Comparison of ENCODE assay signal across 23 cellular contexts in the genomic region with DNA sequence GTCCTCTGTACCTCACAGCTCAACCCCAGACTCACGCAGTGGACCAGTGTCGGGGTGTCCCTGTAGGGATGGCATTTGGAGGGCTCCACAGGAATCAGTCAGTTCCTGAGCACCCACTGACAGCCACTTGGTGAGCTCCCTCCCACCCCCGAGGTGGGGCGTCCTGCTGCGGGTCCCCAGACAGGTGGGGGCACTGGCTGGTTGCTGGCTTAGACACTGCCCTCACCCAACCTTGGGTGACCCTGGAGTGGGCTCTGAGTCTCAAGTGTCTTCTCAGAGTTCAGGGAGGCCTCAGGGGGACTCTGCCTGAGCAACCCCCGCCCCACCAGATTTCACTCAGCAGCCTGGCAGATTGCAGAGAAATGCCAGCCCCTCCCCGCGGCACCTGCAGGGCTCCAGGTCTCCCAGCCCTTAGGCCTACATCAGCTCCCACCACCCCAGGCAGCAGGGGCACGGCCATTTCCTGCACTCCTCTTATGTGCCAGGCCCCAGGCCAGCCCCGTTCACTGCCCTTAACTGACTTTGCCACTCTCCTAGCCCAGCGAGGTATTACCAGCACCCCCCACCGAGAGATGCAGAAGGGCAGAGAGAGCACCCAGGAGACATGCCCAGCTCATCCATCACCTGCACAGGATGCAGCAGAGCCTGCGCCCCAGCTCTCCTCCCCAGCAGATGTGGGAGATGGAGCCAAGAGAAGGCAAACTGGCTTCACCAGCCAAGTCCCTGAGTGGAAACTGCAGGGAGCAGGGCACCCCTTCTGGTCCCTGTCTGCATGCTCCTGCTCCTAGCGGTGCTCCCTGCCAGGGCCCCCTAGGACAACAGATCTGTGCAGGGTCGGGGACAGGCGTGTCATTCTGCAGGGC. TPM values are rescaled to one million over a fixed set of nuclear protein-coding genes. Genes with fewer than 3 reads are reported as not detected.
DNase-seq lines count a peak whose midpoint lies in the region; ATAC-seq and TF ChIP-seq lines count a peak whose summit lies in the region.
"Had no signal": no experiment of that assay in that cellular context is flagged by ENCODE, and none has a peak within 500 bp of the region (broad histone marks: within the 10 kb centered on the region; RNA-seq: fewer than 3 reads in every experiment).

No MANE protein-coding gene starts in this region.

- WGBS in endodermal cell (ENCODE audit: insufficient coverage in 1 of 2, insufficient read length in 1 of 2), 2 experiments, result 94 to 96% methylated on average over 11 to 16 of the region's 16 CpGs

- peaks cover 18% of the 10 kb centered on the region for H4K20me1 ChIP-seq in osteoblast (ENCODE audit: insufficient read depth, low read length)

- no peak overlapping the region for H3K27ac Mint-ChIP-seq in activated CD8-positive, alpha-beta T cell treated with anti-CD3 and anti-CD28 coated beads for 36 hours
- no peak overlapping the region for H3K27ac Mint-ChIP-seq in activated CD8-positive, alpha-beta T cell treated with anti-CD3 and anti-CD28 coated beads, Interleukin-2, amount 10 ng/mL, durations not matched to agents 7 days and 5 days
- peak overlapping the region in 5 of 8 donors; percentile 33 to 85 (median 57) for H3K27ac Mint-ChIP-seq in CD8-positive, alpha-beta memory T cell
- H3K27ac Mint-ChIP-seq in endodermal cell, result no peak overlapping the region
- H3K27ac Mint-ChIP-seq: activated CD4-positive, alpha-beta memory T cell treated with anti-CD3 and anti-CD28 coated beads for 36 hours; stimulated activated naive CD8-positive, alpha-beta T cell treated with anti-CD3 and anti-CD28 coated beads, Interleukin-15, Interleukin-2, amounts not matched to agents 100 ng/mL and 50 ng/mL, for 24 hours had no signal

- H3K4me3 Mint-ChIP-seq in activated CD8-positive, alpha-beta T cell treated with anti-CD3 and anti-CD28 coated beads for 36 hours, result peak overlapping the region; percentile 74
- no peak overlapping the region for H3K4me3 Mint-ChIP-seq in activated CD8-positive, alpha-beta T cell treated with anti-CD3 and anti-CD28 coated beads, Interleukin-2, amount 10 ng/mL, durations not matched to agents 7 days and 5 days
- peak overlapping the region; percentile 82 to 91 (median 85) for H3K4me3 Mint-ChIP-seq in CD8-positive, alpha-beta memory T cell
- H3K4me3 Mint-ChIP-seq in endodermal cell, result peak overlapping the region; percentile 70

- H2AFZ ChIP-seq in osteoblast (ENCODE audit: low read length), result no peak overlapping the region

- no peak for DNase-seq in activated CD8-positive, alpha-beta T cell treated with anti-CD3 and anti-CD28 coated beads for 36 hours
- no peak for DNase-seq in activated CD8-positive, alpha-beta T cell treated with anti-CD3 and anti-CD28 coated beads, Interleukin-2, amount 10 ng/mL, durations not matched to agents 7 days and 5 days
- DNase-seq in CD8-positive, alpha-beta memory T cell, result no peak
- DNase-seq in endodermal cell (no peak), osteoblast (ENCODE audit: insufficient read length, low spot score, missing footprints) (peak; percentile 36)
- DNase-seq: activated CD4-positive, alpha-beta memory T cell treated with anti-CD3 and anti-CD28 coated beads for 36 hours; DMS79; heart left ventricle; left ventricle myocardium superior; NCI-H1694; NCI-H226; NCI-H82; OCI-M1; SHP77 treated with DMSO at 0.1 percent for 48 hours; stimulated activated CD4-positive, alpha-beta T cell treated with anti-CD3 and anti-CD28 coated beads, Interleukin-1b, Interleukin-23, amount 100 ng/mL, for 48 hours; transverse colon had no signal

- H3K4me3 ChIP-seq in CD8-positive, alpha-beta memory T cell (ENCODE audit: low read length), result no peak overlapping the region
- H3K4me3 ChIP-seq in endodermal cell (ENCODE audit: low read length), result no peak overlapping the region
- H3K4me3 ChIP-seq in osteoblast (ENCODE audit: insufficient read depth, low read length), result no peak overlapping the region
- H3K4me3 ChIP-seq: K562 had no signal

- POLR2A ChIA-PET in activated CD8-positive, alpha-beta T cell treated with anti-CD3 and anti-CD28 coated beads for 36 hours (lab: Charles Lee), result interaction anchor here (0.8 to 1.6 kb wide), 5 partner anchors 25 to 51 kb away, joined by 3 to 4 read pairs (median 4); no protein-coding TSS in a partner anchor
- POLR2A ChIA-PET in activated CD8-positive, alpha-beta T cell treated with anti-CD3 and anti-CD28 coated beads, Interleukin-2, amount 10 ng/mL, durations not matched to agents 7 days and 5 days (lab: Charles Lee), result no interaction called here
- POLR2A ChIA-PET in CD8-positive, alpha-beta memory T cell (lab: Charles Lee), result interaction anchor here (0.6 kb wide), 1 partner anchor 34 kb away, joined by 3 read pairs; no protein-coding TSS in a partner anchor

- H3K4me2 ChIP-seq in osteoblast (ENCODE audit: insufficient read depth, low read length), result no peak overlapping the region

- ATAC-seq in activated CD8-positive, alpha-beta T cell treated with anti-CD3 and anti-CD28 coated beads for 36 hours, result no peak
- no peak for ATAC-seq in activated CD8-positive, alpha-beta T cell treated with anti-CD3 and anti-CD28 coated beads, Interleukin-2, amount 10 ng/mL, durations not matched to agents 7 days and 5 days
- no peak for ATAC-seq in SK-N-SH treated with all-trans-retinoic acid at 6 μM for 48 hours
- no peak for ATAC-seq in HG02623 (IDR thresholded peaks at IDR 0.05; ENCODE audit: unreplicated experiment)
- ATAC-seq in GM21367 (IDR thresholded peaks at IDR 0.05; ENCODE audit: unreplicated experiment), result no peak
- ATAC-seq: heart left ventricle, K562, left ventricle myocardium superior had no signal

- CTCF ChIA-PET in activated CD8-positive, alpha-beta T cell treated with anti-CD3 and anti-CD28 coated beads for 36 hours (lab: Charles Lee), result interaction anchor here (1.2 to 1.3 kb wide), 2 partner anchors 19 to 31 kb away, joined by 3 to 6 read pairs; no protein-coding TSS in a partner anchor
- CTCF ChIA-PET in activated CD8-positive, alpha-beta T cell treated with anti-CD3 and anti-CD28 coated beads, Interleukin-2, amount 10 ng/mL, durations not matched to agents 7 days and 5 days (lab: Charles Lee), result interaction anchor here (1.1 to 1.7 kb wide), 3 partner anchors 20 to 31 kb away, joined by 3 to 4 read pairs (median 3); no protein-coding TSS in a partner anchor
- CTCF ChIA-PET in CD8-positive, alpha-beta memory T cell (lab: Charles Lee), result interaction anchor here (3.3 to 6.7 kb wide), 2 partner anchors 20 to 31 kb away, joined by 18 to 26 read pairs; no protein-coding TSS in a partner anchor

- H3K9ac ChIP-seq in endodermal cell (ENCODE audit: extremely low read depth, low read length, poor library complexity, severe bottlenecking), result no peak overlapping the region

- intact Hi-C loops in activated CD8-positive, alpha-beta T cell treated with anti-CD3 and anti-CD28 coated beads for 36 hours (cut with micrococcal nuclease), result no loop called here

- H3K79me2 ChIP-seq in osteoblast (ENCODE audit: insufficient read depth, low read length), result peaks cover 31% of the 10 kb centered on the region

- H3K9me3 Mint-ChIP-seq in activated CD8-positive, alpha-beta T cell treated with anti-CD3 and anti-CD28 coated beads for 36 hours, result no peaks in the 10 kb centered on the region
- H3K9me3 Mint-ChIP-seq in activated CD8-positive, alpha-beta T cell treated with anti-CD3 and anti-CD28 coated beads, Interleukin-2, amount 10 ng/mL, durations not matched to agents 7 days and 5 days (ENCODE audit: insufficient read depth), result no peaks in the 10 kb centered on the region
- no peaks in the 10 kb centered on the region for H3K9me3 Mint-ChIP-seq in CD8-positive, alpha-beta memory T cell
- H3K9me3 Mint-ChIP-seq in endodermal cell, result no peaks in the 10 kb centered on the region
- H3K9me3 Mint-ChIP-seq: activated CD4-positive, alpha-beta memory T cell treated with anti-CD3 and anti-CD28 coated beads for 36 hours; stimulated activated naive CD8-positive, alpha-beta T cell treated with anti-CD3 and anti-CD28 coated beads, Interleukin-15, Interleukin-2, amounts not matched to agents 100 ng/mL and 50 ng/mL, for 24 hours had no signal

- H3K4me1 Mint-ChIP-seq in activated CD8-positive, alpha-beta T cell treated with anti-CD3 and anti-CD28 coated beads for 36 hours (ENCODE audit: low read depth), result peaks cover 44% of the 10 kb centered on the region
- H3K4me1 Mint-ChIP-seq in activated CD8-positive, alpha-beta T cell treated with anti-CD3 and anti-CD28 coated beads, Interleukin-2, amount 10 ng/mL, durations not matched to agents 7 days and 5 days (ENCODE audit: low read depth), result peaks cover 34% of the 10 kb centered on the region
- peaks cover 46 to 66% (median 46%) of the 10 kb centered on the region in 3 donors for H3K4me1 Mint-ChIP-seq in CD8-positive, alpha-beta memory T cell
- peaks cover 24% of the 10 kb centered on the region for H3K4me1 Mint-ChIP-seq in endodermal cell

- no peaks in the 10 kb centered on the region for H3K27me3 Mint-ChIP-seq in activated CD8-positive, alpha-beta T cell treated with anti-CD3 and anti-CD28 coated beads for 36 hours
- no peaks in the 10 kb centered on the region for H3K27me3 Mint-ChIP-seq in activated CD8-positive, alpha-beta T cell treated with anti-CD3 and anti-CD28 coated beads, Interleukin-2, amount 10 ng/mL, durations not matched to agents 7 days and 5 days (ENCODE audit: low read depth)
- H3K27me3 Mint-ChIP-seq in CD8-positive, alpha-beta memory T cell, result no peaks in the 10 kb centered on the region
- H3K27me3 Mint-ChIP-seq in endodermal cell (ENCODE audit: insufficient read depth), result peaks cover 30% of the 10 kb centered on the region
- H3K27me3 Mint-ChIP-seq: activated CD4-positive, alpha-beta memory T cell treated with anti-CD3 and anti-CD28 coated beads for 36 hours; stimulated activated naive CD8-positive, alpha-beta T cell treated with anti-CD3 and anti-CD28 coated beads, Interleukin-15, Interleukin-2, amounts not matched to agents 100 ng/mL and 50 ng/mL, for 24 hours had no signal

- H3K36me3 Mint-ChIP-seq in activated CD8-positive, alpha-beta T cell treated with anti-CD3 and anti-CD28 coated beads for 36 hours (ENCODE audit: low read depth), result peaks cover 3% of the 10 kb centered on the region
- H3K36me3 Mint-ChIP-seq in activated CD8-positive, alpha-beta T cell treated with anti-CD3 and anti-CD28 coated beads, Interleukin-2, amount 10 ng/mL, durations not matched to agents 7 days and 5 days (ENCODE audit: low read depth), result peaks cover 10% of the 10 kb centered on the region
- peaks cover 0 to 15% (median 2%) of the 10 kb centered on the region in 3 donors for H3K36me3 Mint-ChIP-seq in CD8-positive, alpha-beta memory T cell
- peaks cover 4% of the 10 kb centered on the region for H3K36me3 Mint-ChIP-seq in endodermal cell (ENCODE audit: low read depth)
- H3K36me3 Mint-ChIP-seq: activated CD4-positive, alpha-beta memory T cell treated with anti-CD3 and anti-CD28 coated beads for 36 hours had no signal

- H3K27ac ChIP-seq in CD8-positive, alpha-beta memory T cell (ENCODE audit: low read depth, low read length), result no peak overlapping the region
- no peak overlapping the region for H3K27ac ChIP-seq in endodermal cell (ENCODE audit: low read depth, low read length)
- no peak overlapping the region for H3K27ac ChIP-seq in osteoblast (ENCODE audit: low read depth, low read length)
- H3K27ac ChIP-seq: C4-2B, heart left ventricle, transverse colon had no signal

- no peaks in the 10 kb centered on the region for H3K36me3 ChIP-seq in CD8-positive, alpha-beta memory T cell (ENCODE audit: insufficient read depth, low read length)
- H3K36me3 ChIP-seq in endodermal cell (ENCODE audit: control insufficient read depth, insufficient read depth, low read length), result peaks cover 4% of the 10 kb centered on the region
- no peaks in the 10 kb centered on the region for H3K36me3 ChIP-seq in osteoblast (ENCODE audit: insufficient read depth, low read length)
- H3K36me3 ChIP-seq: heart left ventricle, transverse colon had no signal

- no peaks in the 10 kb centered on the region for H3K9me3 ChIP-seq in CD8-positive, alpha-beta memory T cell (ENCODE audit: low read length)
- no peaks in the 10 kb centered on the region for H3K9me3 ChIP-seq in endodermal cell (ENCODE audit: control insufficient read depth, low read length)
- H3K9me3 ChIP-seq in osteoblast (ENCODE audit: low read depth, low read length), result no peaks in the 10 kb centered on the region
- H3K9me3 ChIP-seq: heart left ventricle, transverse colon had no signal

- TF ChIP-seq CTCF in activated CD8-positive, alpha-beta T cell treated with anti-CD3 and anti-CD28 coated beads for 36 hours (IDR thresholded peaks at IDR 0.05), result no peak
- TF ChIP-seq CTCF in endodermal cell (conservative IDR thresholded peaks at IDR 0.05) (no peak), osteoblast (IDR thresholded peaks at IDR 0.05; ENCODE audit: extremely low read depth, low read depth, low read length) (no peak)

- H3K4me1 ChIP-seq in CD8-positive, alpha-beta memory T cell (ENCODE audit: insufficient read depth, low read length), result peaks cover 42% of the 10 kb centered on the region
- peaks cover 6% of the 10 kb centered on the region for H3K4me1 ChIP-seq in endodermal cell (ENCODE audit: control insufficient read depth, insufficient read depth, low read length)
- H3K4me1 ChIP-seq in osteoblast (ENCODE audit: insufficient read depth, low read length), result peaks cover 24% of the 10 kb centered on the region

- H3K27me3 ChIP-seq in CD8-positive, alpha-beta memory T cell (ENCODE audit: insufficient read depth, low read length, poor library complexity, severe bottlenecking), result no peaks in the 10 kb centered on the region
- H3K27me3 ChIP-seq in endodermal cell (ENCODE audit: control insufficient read depth, insufficient read depth, low read length, poor library complexity, severe bottlenecking), result peaks cover 21% of the 10 kb centered on the region
- H3K27me3 ChIP-seq in osteoblast (ENCODE audit: insufficient read depth, low read length), result no peaks in the 10 kb centered on the region
- H3K27me3 ChIP-seq: transverse colon had no signal

RNA-seq across cellular contexts. Expression of gene PRR5, which starts 2.4 kb away (rescaled TPM):
- 10 to 100 TPM; 26.8 to 27.3 TPM for total RNA-seq in activated CD8-positive, alpha-beta T cell treated with anti-CD3 and anti-CD28 coated beads for 36 hours
- 10 to 100 TPM; 29.4 to 31.5 TPM for total RNA-seq in activated CD8-positive, alpha-beta T cell treated with anti-CD3 and anti-CD28 coated beads, Interleukin-2, amount 10 ng/mL, durations not matched to agents 7 days and 5 days
- total RNA-seq in CD8-positive, alpha-beta memory T cell, result 10 to 100 TPM; 26.4 to 29.9 TPM
- polyA plus RNA-seq in CD8-positive, alpha-beta memory T cell, result 175 TPM
- 10 to 100 TPM; 32.0 to 37.2 TPM for total RNA-seq in endodermal cell
- 13.0 TPM for polyA plus RNA-seq in endodermal cell (2013, experiment 1 of 2)
- polyA plus RNA-seq in endodermal cell (2013, experiment 2 of 2), result 12.3 TPM
- total RNA-seq in osteoblast, result 13.0 and 14.8 TPM in 2 replicates

RNA-seq across cellular contexts. Expression of gene ARHGAP8, which starts 48.0 kb away (rescaled TPM):
- 1 to 10 TPM; 2.1 to 3.2 TPM for total RNA-seq in activated CD8-positive, alpha-beta T cell treated with anti-CD3 and anti-CD28 coated beads for 36 hours
- total RNA-seq in activated CD8-positive, alpha-beta T cell treated with anti-CD3 and anti-CD28 coated beads, Interleukin-2, amount 10 ng/mL, durations not matched to agents 7 days and 5 days, result 1 to 10 TPM in 1 of 2 experiments, under 1 TPM in 1; 0.39 to 1.2 TPM
- under 1 TPM; 0.42 to 0.49 TPM for total RNA-seq in CD8-positive, alpha-beta memory T cell
- polyA plus RNA-seq in CD8-positive, alpha-beta memory T cell, result not detected
- total RNA-seq in endodermal cell, result 10 to 100 TPM; 45.2 to 51.3 TPM
- 9.3 TPM for polyA plus RNA-seq in endodermal cell (2013, experiment 1 of 2)
- polyA plus RNA-seq in endodermal cell (2013, experiment 2 of 2), result 4.3 TPM
- 0.29 and 0.36 TPM in 2 replicates for total RNA-seq in osteoblast
- total RNA-seq: A172, left ventricle myocardium superior had no signal

Comparison
In these comparisons a context has a peak if more than half of its experiments do, and no peak if none do; other contexts are left out.
1. H3K27ac Mint-ChIP-seq: peak in CD8-positive, alpha-beta memory T cell (5 of 8); none in activated CD8-positive, alpha-beta T cell treated with anti-CD3 and anti-CD28 coated beads for 36 hours (single experiment), activated CD8-positive, alpha-beta T cell treated with anti-CD3 and anti-CD28 coated beads, Interleukin-2, amount 10 ng/mL, durations not matched to agents 7 days and 5 days (single experiment) and endodermal cell (single experiment).
2. RNA of gene ARHGAP8, which starts 48.0 kb away (total RNA-seq): 45.2 to 51.3 TPM in endodermal cell; 2.1 to 3.2 TPM in activated CD8-positive, alpha-beta T cell treated with anti-CD3 and anti-CD28 coated beads for 36 hours, 0.39 to 1.2 TPM in activated CD8-positive, alpha-beta T cell treated with anti-CD3 and anti-CD28 coated beads, Interleukin-2, amount 10 ng/mL, durations not matched to agents 7 days and 5 days, 0.42 to 0.49 TPM in CD8-positive, alpha-beta memory T cell and 0.29 to 0.36 TPM in osteoblast; every median in the first group is over 10 times any median in the second.